ENCODE assay signal across 16 cellular contexts in genomic region chr1:12521096-12521495, GRCh38.
DNase-seq lines count a peak whose midpoint lies in the region; ATAC-seq and TF ChIP-seq lines count a peak whose summit lies in the region.
"Had no signal": no experiment of that assay in that cellular context is flagged by ENCODE, and none has a peak within 500 bp of the region (broad histone marks: within the 10 kb centered on the region; RNA-seq: fewer than 3 reads in every experiment).

No MANE protein-coding gene starts in this region.

- H3K27me3 Mint-ChIP-seq in activated naive CD8-positive, alpha-beta T cell treated with anti-CD3 and anti-CD28 coated beads, Interleukin-2, amount 50 U/mL, for 24 hours, result no peaks in the 10 kb centered on the region
- H3K27me3 Mint-ChIP-seq in naive thymus-derived CD4-positive, alpha-beta T cell, result no peaks in the 10 kb centered on the region

- H3K27ac ChIP-seq in naive thymus-derived CD4-positive, alpha-beta T cell (ENCODE audit: low read depth, low read length), result no peak overlapping the region
- H3K27ac ChIP-seq in Peyer's patch, result no peak overlapping the region
- H3K27ac ChIP-seq: KMS-11, PC-9 had no signal

- no peaks in the 10 kb centered on the region for H3K9me3 ChIP-seq in naive thymus-derived CD4-positive, alpha-beta T cell (ENCODE audit: control insufficient read depth in 2 of 3, low read length in 3 of 3)
- no peaks in the 10 kb centered on the region for H3K9me3 ChIP-seq in Peyer's patch

- peaks cover 0 to 5% (median 0%) of the 10 kb centered on the region in 3 experiments for H3K36me3 ChIP-seq in naive thymus-derived CD4-positive, alpha-beta T cell (ENCODE audit: control insufficient read depth in 2 of 3, insufficient read depth in 3 of 3, low read length in 3 of 3)
- no peaks in the 10 kb centered on the region for H3K36me3 ChIP-seq in Peyer's patch

- no peaks in the 10 kb centered on the region for H3K9me3 Mint-ChIP-seq in activated naive CD8-positive, alpha-beta T cell treated with anti-CD3 and anti-CD28 coated beads, Interleukin-2, amount 50 U/mL, for 24 hours
- peaks cover 0 to 3% (median 0%) of the 10 kb centered on the region in 11 donors for H3K9me3 Mint-ChIP-seq in naive thymus-derived CD4-positive, alpha-beta T cell
- H3K9me3 Mint-ChIP-seq: CD14-positive monocyte had no signal

- H3K4me1 Mint-ChIP-seq in activated naive CD8-positive, alpha-beta T cell treated with anti-CD3 and anti-CD28 coated beads, Interleukin-2, amount 50 U/mL, for 24 hours, result peaks cover 48% of the 10 kb centered on the region
- H3K4me1 Mint-ChIP-seq in naive thymus-derived CD4-positive, alpha-beta T cell, result peaks cover 14 to 28% (median 20%) of the 10 kb centered on the region in 7 donors

- CTCF ChIA-PET in naive thymus-derived CD4-positive, alpha-beta T cell (lab: Charles Lee), result interaction anchor here (0.6 kb wide), 1 partner anchor 51 kb away, joined by 3 read pairs; no protein-coding TSS in a partner anchor

- no peak overlapping the region for H3K4me3 ChIP-seq in naive thymus-derived CD4-positive, alpha-beta T cell (ENCODE audit: low read length)
- H3K4me3 ChIP-seq in Peyer's patch, result no peak overlapping the region
- H3K4me3 ChIP-seq: PC-9 had no signal

- TF ChIP-seq POLR2A in GM18505 (IDR thresholded peaks at IDR 0.05; ENCODE audit: borderline replicate concordance, extremely low read depth, insufficient read depth, insufficient read length) (no peak), Peyer's patch (IDR thresholded peaks at IDR 0.05) (no peak)

- H3K4me1 ChIP-seq in naive thymus-derived CD4-positive, alpha-beta T cell (ENCODE audit: control insufficient read depth in 2 of 2, insufficient read depth in 2 of 2, low read length in 2 of 2), result no peaks in the 10 kb centered on the region
- peaks cover 0 to 12% (median 0%) of the 10 kb centered on the region in 4 donors for H3K4me1 ChIP-seq in Peyer's patch

- TF ChIP-seq CTCF in Peyer's patch (IDR thresholded peaks at IDR 0.05), result no peak

- peak overlapping the region; percentile 11 for H3K27ac Mint-ChIP-seq in activated naive CD8-positive, alpha-beta T cell treated with anti-CD3 and anti-CD28 coated beads, Interleukin-2, amount 50 U/mL, for 24 hours
- peak overlapping the region in 5 of 9 donors; percentile 7 to 84 (median 37) for H3K27ac Mint-ChIP-seq in naive thymus-derived CD4-positive, alpha-beta T cell

- H3K27me3 ChIP-seq in naive thymus-derived CD4-positive, alpha-beta T cell (ENCODE audit: control insufficient read depth in 2 of 2, insufficient read depth in 2 of 2, low read length in 2 of 2), result no peaks in the 10 kb centered on the region
- H3K27me3 ChIP-seq in Peyer's patch, result no peaks in the 10 kb centered on the region

- POLR2A ChIA-PET in naive thymus-derived CD4-positive, alpha-beta T cell (lab: Charles Lee), result interaction anchor here (1.0 to 2.7 kb wide), 2 partner anchors 11 to 68 kb away, joined by 3 to 14 read pairs; no protein-coding TSS in a partner anchor

- intact Hi-C loops in cardiac septum (cut with DNase I) (no loop called here), Right ventricle myocardium superior (cut with DNase I) (no loop called here)
- intact Hi-C loops in naive thymus-derived CD4-positive, alpha-beta T cell (cut with micrococcal nuclease), result no loop called here

- H3K4me3 Mint-ChIP-seq in activated naive CD8-positive, alpha-beta T cell treated with anti-CD3 and anti-CD28 coated beads, Interleukin-2, amount 50 U/mL, for 24 hours, result no peak overlapping the region
- H3K4me3 Mint-ChIP-seq in naive thymus-derived CD4-positive, alpha-beta T cell, result no peak overlapping the region
- H3K4me3 Mint-ChIP-seq: CD14-positive monocyte had no signal

- H3K36me3 Mint-ChIP-seq in activated naive CD8-positive, alpha-beta T cell treated with anti-CD3 and anti-CD28 coated beads, Interleukin-2, amount 50 U/mL, for 24 hours (ENCODE audit: low read depth), result peaks cover 11% of the 10 kb centered on the region
- H3K36me3 Mint-ChIP-seq in naive thymus-derived CD4-positive, alpha-beta T cell, result peaks cover 4 to 20% (median 16%) of the 10 kb centered on the region in 5 donors
- H3K36me3 Mint-ChIP-seq: CD14-positive monocyte had no signal

- DNase-seq in cardiac septum (ENCODE audit: low spot score), result peak; percentile 39
- no peak for DNase-seq in Right ventricle myocardium superior
- DNase-seq in activated naive CD8-positive, alpha-beta T cell treated with anti-CD3 and anti-CD28 coated beads, Interleukin-2, amount 50 U/mL, for 24 hours, result no peak
- DNase-seq in naive thymus-derived CD4-positive, alpha-beta T cell, result no peak
- DNase-seq in Peyer's patch, result no peak
- DNase-seq: 8988T, COR-L47, NCI-H1092, NCI-H446, PC-9 had no signal

- ATAC-seq in Right ventricle myocardium superior (ENCODE audit: poor library complexity) (no peak), GM18505 (IDR thresholded peaks at IDR 0.05; ENCODE audit: unreplicated experiment) (no peak), GM19351 (IDR thresholded peaks at IDR 0.05; ENCODE audit: unreplicated experiment) (no peak), GM18517 (IDR thresholded peaks at IDR 0.05; ENCODE audit: unreplicated experiment) (no peak)
- no peak for ATAC-seq in activated naive CD8-positive, alpha-beta T cell treated with anti-CD3 and anti-CD28 coated beads, Interleukin-2, amount 50 U/mL, for 24 hours
- no peak for ATAC-seq in naive thymus-derived CD4-positive, alpha-beta T cell
- ATAC-seq: Right ventricle myocardium inferior had no signal
